In genomic region chr12:85280984-85281946, GRCh38 we compare ENCODE assay signal across 9 cellular contexts. TPM values are rescaled to one million over a fixed set of nuclear protein-coding genes. Genes with fewer than 3 reads are reported as not detected.
DNase-seq lines count a peak whose midpoint lies in the region; ATAC-seq and TF ChIP-seq lines count a peak whose summit lies in the region.
"Had no signal": no experiment of that assay in that cellular context is flagged by ENCODE, and none has a peak within 500 bp of the region (broad histone marks: within the 10 kb centered on the region; RNA-seq: fewer than 3 reads in every experiment).

No MANE protein-coding gene starts in this region.

- peak; percentile 56 for DNase-seq in NCI-H2227 treated with DMSO at 0.1 percent for 48 hours (lab: John Stamatoyannopoulos, UW)
- no peak for DNase-seq in epithelial cell of esophagus (ENCODE audit: low read depth)
- DNase-seq in ovary, result no peak
- no peak for DNase-seq in activated naive CD4-positive, alpha-beta T cell treated with anti-CD3 and anti-CD28 coated beads, Interleukin-2, amount 50 U/mL, for 72 hours (ENCODE audit: low spot score in 2 of 2)

- H3K9me3 ChIP-seq in ovary, result peaks cover 0 to 10% of the 10 kb centered on the region in 2 donors

- no peak for TF ChIP-seq EP300 in ovary (IDR thresholded peaks at IDR 0.05)

- H3K27ac ChIP-seq in ovary, result no peak overlapping the region

- TF ChIP-seq POLR2A in ovary (IDR thresholded peaks at IDR 0.05), result no peak

- no peaks in the 10 kb centered on the region for H3K27me3 ChIP-seq in ovary

- H3K4me3 ChIP-seq in epithelial cell of esophagus (ENCODE audit: low read length) (peak overlapping the region; percentile 51), ovary (peak overlapping the region; percentile 38)

- H3K36me3 Mint-ChIP-seq in activated naive CD4-positive, alpha-beta T cell treated with anti-CD3 and anti-CD28 coated beads, Interleukin-2, amount 50 U/mL, for 72 hours, result peaks cover 4 to 6% of the 10 kb centered on the region in 2 donors
- H3K36me3 Mint-ChIP-seq: activated naive CD4-positive, alpha-beta T cell treated with anti-CD3 and anti-CD28 coated beads, Interleukin-2, amount 10 ng/mL, durations not matched to agents 7 days and 5 days had no signal

- H3K4me1 ChIP-seq in ovary (ENCODE audit: insufficient read depth), result peaks cover 2% of the 10 kb centered on the region

- ATAC-seq in GM19395 (IDR thresholded peaks at IDR 0.05; ENCODE audit: unreplicated experiment), result peak; percentile 1
- ATAC-seq in GM19035 (IDR thresholded peaks at IDR 0.05; ENCODE audit: unreplicated experiment), result no peak
- no peak for ATAC-seq in HG03280 (IDR thresholded peaks at IDR 0.05; ENCODE audit: unreplicated experiment)
- ATAC-seq in activated naive CD4-positive, alpha-beta T cell treated with anti-CD3 and anti-CD28 coated beads, Interleukin-2, amount 50 U/mL, for 72 hours, result no peak
- no peak for ATAC-seq in GM21576 (IDR thresholded peaks at IDR 0.05; ENCODE audit: unreplicated experiment)

- TF ChIP-seq CTCF in epithelial cell of esophagus (IDR thresholded peaks at IDR 0.05; ENCODE audit: insufficient read depth, low read depth, low read length, missing control alignments) (no peak), ovary (IDR thresholded peaks at IDR 0.05) (no peak)

- intact Hi-C loops in ovary (cut with DNase I), result no loop called here

- whole genome bisulfite sequencing in ovary, 3 donors, result 10 to 12% (median 11%) methylated on average over 21 of the region's 21 CpGs

- H3K27ac Mint-ChIP-seq in activated naive CD4-positive, alpha-beta T cell treated with anti-CD3 and anti-CD28 coated beads, Interleukin-2, amount 50 U/mL, for 72 hours, result no peak overlapping the region
- H3K27ac Mint-ChIP-seq: activated naive CD4-positive, alpha-beta T cell treated with anti-CD3 and anti-CD28 coated beads, Interleukin-2, amount 10 ng/mL, durations not matched to agents 7 days and 5 days had no signal

- peaks cover 0 to 5% of the 10 kb centered on the region in 2 donors for H3K9me3 Mint-ChIP-seq in activated naive CD4-positive, alpha-beta T cell treated with anti-CD3 and anti-CD28 coated beads, Interleukin-2, amount 50 U/mL, for 72 hours
- H3K9me3 Mint-ChIP-seq: activated naive CD4-positive, alpha-beta T cell treated with anti-CD3 and anti-CD28 coated beads, Interleukin-2, amount 10 ng/mL, durations not matched to agents 7 days and 5 days had no signal

- H3K36me3 ChIP-seq in ovary, result no peaks in the 10 kb centered on the region

RNA-seq across cellular contexts. Expression of gene ALX1, which starts 1.2 kb away (rescaled TPM):
- under 1 TPM in 4 of 7 donors, not detected in 3; 0.23 to 0.53 (median 0.30) TPM for total RNA-seq in ovary
- polyA plus RNA-seq in ovary, result 1 to 10 TPM in 1 of 2 donors, under 1 TPM in 1; 0.05 to 1.1 TPM
- not detected for total RNA-seq in activated naive CD4-positive, alpha-beta T cell treated with anti-CD3 and anti-CD28 coated beads, Interleukin-2, amount 50 U/mL, for 72 hours
